In genomic region chr7:3254718-3255117, GRCh38 we compare ENCODE assay signal across 9 cellular contexts. TPM values are rescaled to one million over a fixed set of nuclear protein-coding genes. Genes with fewer than 3 reads are reported as not detected.
"Had no signal": no experiment of that assay in that cellular context is flagged by ENCODE, and none has a peak within 500 bp of the region (broad histone marks: within the 10 kb centered on the region; RNA-seq: fewer than 3 reads in every experiment).

No MANE protein-coding gene starts in this region.

- H3K27ac ChIP-seq: GM23248 had no signal

- H3K4me3 ChIP-seq: GM23248, K562 had no signal

- H3K27ac Mint-ChIP-seq: H9 had no signal

- H3K9ac ChIP-seq: GM23248 had no signal

- FAIRE-seq: HTR-8/SVneo, K562 had no signal

- DNase-seq: GM23248, GOT3, H9, HCEC 1CT, IMR-90, KG1 had no signal

- ATAC-seq: K562 had no signal

- H2AFZ ChIP-seq: GM23248 had no signal

- H3K4me3 Mint-ChIP-seq: H9 had no signal

RNA-seq across cellular contexts. Expression of gene SDK1, which starts 46.3 kb away (rescaled TPM):
- total RNA-seq: GM23248, HT-29 had no signal
- polyA plus RNA-seq: GM23248, K562 had no signal
